ENCODE assay signal across 1 cellular context in the genomic region with DNA sequence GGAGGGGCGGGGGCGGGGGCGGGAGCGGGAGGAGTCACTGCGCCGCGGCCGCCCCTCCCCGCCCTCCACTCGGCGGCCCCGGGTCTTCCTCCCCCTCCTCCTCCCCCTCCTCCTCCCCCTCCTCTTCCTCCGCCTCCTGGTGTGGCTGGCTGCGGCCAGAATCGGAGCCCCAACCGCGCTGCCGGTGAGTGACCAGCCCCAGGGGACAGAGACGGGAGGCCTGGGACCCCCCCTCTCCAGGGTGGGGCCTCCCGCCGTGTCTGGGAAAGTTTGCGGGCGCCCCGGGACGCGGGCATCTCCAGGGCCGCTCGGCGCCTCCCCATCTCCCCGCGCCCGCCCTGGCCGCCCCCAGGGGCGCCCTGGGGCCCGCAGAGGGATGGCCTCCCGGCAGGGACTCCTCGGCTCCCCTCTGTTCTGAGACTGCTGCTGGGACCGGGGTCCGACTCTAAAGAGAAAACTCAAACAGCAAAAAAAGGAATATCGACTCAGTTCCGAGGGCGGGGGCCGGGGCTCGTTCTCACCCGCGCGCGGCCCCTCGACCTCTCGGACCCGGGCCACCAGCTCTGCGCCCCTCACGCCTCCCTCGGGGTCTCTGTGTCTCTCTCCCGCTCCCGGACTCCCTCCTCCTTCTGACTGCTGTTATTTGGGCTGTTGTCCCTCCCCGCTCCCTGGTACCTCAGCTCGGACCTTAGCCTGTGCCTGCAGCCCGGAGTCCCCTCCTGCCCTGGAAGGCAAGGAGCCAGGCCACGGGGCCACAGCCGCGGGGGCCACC.
TF ChIP-seq lines count a peak whose summit lies in the region.

A gene with protein sequence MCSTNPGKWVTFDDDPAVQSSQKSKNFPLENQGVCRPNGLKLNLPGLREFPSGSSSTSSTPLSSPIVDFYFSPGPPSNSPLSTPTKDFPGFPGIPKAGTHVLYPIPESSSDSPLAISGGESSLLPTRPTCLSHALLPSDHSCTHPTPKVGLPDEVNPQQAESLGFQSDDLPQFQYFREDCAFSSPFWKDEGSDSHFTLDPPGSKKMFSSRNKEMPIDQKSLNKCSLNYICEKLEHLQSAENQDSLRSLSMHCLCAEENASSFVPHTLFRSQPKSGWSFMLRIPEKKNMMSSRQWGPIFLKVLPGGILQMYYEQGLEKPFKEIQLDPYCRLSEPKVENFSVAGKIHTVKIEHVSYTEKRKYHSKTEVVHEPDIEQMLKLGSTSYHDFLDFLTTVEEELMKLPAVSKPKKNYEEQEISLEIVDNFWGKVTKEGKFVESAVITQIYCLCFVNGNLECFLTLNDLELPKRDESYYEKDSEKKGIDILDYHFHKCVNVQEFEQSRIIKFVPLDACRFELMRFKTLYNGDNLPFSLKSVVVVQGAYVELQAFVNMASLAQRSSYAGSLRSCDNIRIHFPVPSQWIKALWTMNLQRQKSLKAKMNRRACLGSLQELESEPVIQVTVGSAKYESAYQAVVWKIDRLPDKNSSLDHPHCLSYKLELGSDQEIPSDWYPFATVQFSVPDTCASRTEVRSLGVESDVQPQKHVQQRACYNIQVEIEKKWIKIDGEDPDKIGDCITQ (plus strand): TSS at position 122 of the 772 bp plus-strand sequence. CDS start 50,480 bp downstream, outside the sequence.

TF ChIP-seq in HEK293, 187 proteins besides CTCF, POLR2A, EP300 and RAD21 (continued from another document):
- no peak for TF ChIP-seq ZNF585B (tag by site-specific recombination; IDR thresholded peaks at IDR 0.05)
- no peak for TF ChIP-seq ZNF792 (tag by site-specific recombination; IDR thresholded peaks at IDR 0.05)
- peak; percentile 17; the same call in 1 of the 2 replicates for TF ChIP-seq ZBTB20 (tag by site-specific recombination; IDR thresholded peaks at IDR 0.05)
- peak; percentile 60 for TF ChIP-seq ZBTB8A (tag by site-specific recombination; IDR thresholded peaks at IDR 0.05)
- TF ChIP-seq ZBTB10 (tag by site-specific recombination; IDR thresholded peaks at IDR 0.05), result peak; percentile 62; the same call in 1 of the 2 replicates
- no peak for TF ChIP-seq ZNF777 (tag by site-specific recombination; IDR thresholded peaks at IDR 0.05; ENCODE audit: borderline replicate concordance)
- no peak for TF ChIP-seq HOXA7 (CRISPR knock-in tag; IDR thresholded peaks at IDR 0.05; ENCODE audit: borderline replicate concordance)
- TF ChIP-seq SALL2 (tag by site-specific recombination; IDR thresholded peaks at IDR 0.05; ENCODE audit: borderline replicate concordance), result no peak
- TF ChIP-seq ZSCAN4 (tag by site-specific recombination; IDR thresholded peaks at IDR 0.05), result no peak
- no peak for TF ChIP-seq ZNF501 (tag by site-specific recombination; IDR thresholded peaks at IDR 0.05)
- TF ChIP-seq ZNF707 (tag by site-specific recombination; IDR thresholded peaks at IDR 0.05), result no peak
- peak; percentile 7; the same call in 1 of the 2 replicates for TF ChIP-seq KLF16 (tag by site-specific recombination; IDR thresholded peaks at IDR 0.05)
- TF ChIP-seq GFI1B (tag by site-specific recombination; IDR thresholded peaks at IDR 0.05), result no peak
- TF ChIP-seq TSHZ1 (tag by site-specific recombination; IDR thresholded peaks at IDR 0.05; ENCODE audit: borderline replicate concordance), result no peak
- no peak for TF ChIP-seq ZSCAN30 (tag by site-specific recombination; IDR thresholded peaks at IDR 0.05)
- TF ChIP-seq, protein P1, sequence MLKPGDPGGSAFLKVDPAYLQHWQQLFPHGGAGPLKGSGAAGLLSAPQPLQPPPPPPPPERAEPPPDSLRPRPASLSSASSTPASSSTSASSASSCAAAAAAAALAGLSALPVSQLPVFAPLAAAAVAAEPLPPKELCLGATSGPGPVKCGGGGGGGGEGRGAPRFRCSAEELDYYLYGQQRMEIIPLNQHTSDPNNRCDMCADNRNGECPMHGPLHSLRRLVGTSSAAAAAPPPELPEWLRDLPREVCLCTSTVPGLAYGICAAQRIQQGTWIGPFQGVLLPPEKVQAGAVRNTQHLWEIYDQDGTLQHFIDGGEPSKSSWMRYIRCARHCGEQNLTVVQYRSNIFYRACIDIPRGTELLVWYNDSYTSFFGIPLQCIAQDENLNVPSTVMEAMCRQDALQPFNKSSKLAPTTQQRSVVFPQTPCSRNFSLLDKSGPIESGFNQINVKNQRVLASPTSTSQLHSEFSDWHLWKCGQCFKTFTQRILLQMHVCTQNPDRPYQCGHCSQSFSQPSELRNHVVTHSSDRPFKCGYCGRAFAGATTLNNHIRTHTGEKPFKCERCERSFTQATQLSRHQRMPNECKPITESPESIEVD (tag by site-specific recombination; IDR thresholded peaks at IDR 0.05), result no peak
- no peak for TF ChIP-seq ATF2 (tag by site-specific recombination; IDR thresholded peaks at IDR 0.05; ENCODE audit: low read depth)
- TF ChIP-seq ZFP3 (tag by site-specific recombination; IDR thresholded peaks at IDR 0.05; ENCODE audit: low read depth), result no peak
- TF ChIP-seq, protein P2, sequence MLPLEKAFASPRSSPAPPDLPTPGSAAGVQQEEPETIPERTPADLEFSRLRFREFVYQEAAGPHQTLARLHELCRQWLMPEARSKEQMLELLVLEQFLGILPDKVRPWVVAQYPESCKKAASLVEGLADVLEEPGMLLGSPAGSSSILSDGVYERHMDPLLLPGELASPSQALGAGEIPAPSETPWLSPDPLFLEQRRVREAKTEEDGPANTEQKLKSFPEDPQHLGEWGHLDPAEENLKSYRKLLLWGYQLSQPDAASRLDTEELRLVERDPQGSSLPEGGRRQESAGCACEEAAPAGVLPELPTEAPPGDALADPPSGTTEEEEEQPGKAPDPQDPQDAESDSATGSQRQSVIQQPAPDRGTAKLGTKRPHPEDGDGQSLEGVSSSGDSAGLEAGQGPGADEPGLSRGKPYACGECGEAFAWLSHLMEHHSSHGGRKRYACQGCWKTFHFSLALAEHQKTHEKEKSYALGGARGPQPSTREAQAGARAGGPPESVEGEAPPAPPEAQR (tag by site-specific recombination; IDR thresholded peaks at IDR 0.05), result no peak
- no peak for TF ChIP-seq ZNF549 (tag by site-specific recombination; IDR thresholded peaks at IDR 0.05)
- no peak for TF ChIP-seq ZNF10 (tag by site-specific recombination; IDR thresholded peaks at IDR 0.05)
- no peak for TF ChIP-seq ZBTB7A (tag by site-specific recombination; IDR thresholded peaks at IDR 0.05; ENCODE audit: low read depth)
- no peak for TF ChIP-seq ZNF404 (tag by site-specific recombination; IDR thresholded peaks at IDR 0.05)
- TF ChIP-seq ZNF16 (tag by site-specific recombination; IDR thresholded peaks at IDR 0.05; ENCODE audit: low read depth), result no peak
- TF ChIP-seq ZNF791 (tag by site-specific recombination; IDR thresholded peaks at IDR 0.05), result no peak
- no peak for TF ChIP-seq ZNF24 (tag by site-specific recombination; IDR thresholded peaks at IDR 0.05)
- TF ChIP-seq ZNF658 (tag by site-specific recombination; IDR thresholded peaks at IDR 0.05), result no peak
- no peak for TF ChIP-seq KLF8 (tag by site-specific recombination; IDR thresholded peaks at IDR 0.05)
- no peak for TF ChIP-seq SCRT2 (tag by site-specific recombination; IDR thresholded peaks at IDR 0.05)
- TF ChIP-seq ZNF645 (tag by site-specific recombination; IDR thresholded peaks at IDR 0.05), result no peak
